In the genomic region with DNA sequence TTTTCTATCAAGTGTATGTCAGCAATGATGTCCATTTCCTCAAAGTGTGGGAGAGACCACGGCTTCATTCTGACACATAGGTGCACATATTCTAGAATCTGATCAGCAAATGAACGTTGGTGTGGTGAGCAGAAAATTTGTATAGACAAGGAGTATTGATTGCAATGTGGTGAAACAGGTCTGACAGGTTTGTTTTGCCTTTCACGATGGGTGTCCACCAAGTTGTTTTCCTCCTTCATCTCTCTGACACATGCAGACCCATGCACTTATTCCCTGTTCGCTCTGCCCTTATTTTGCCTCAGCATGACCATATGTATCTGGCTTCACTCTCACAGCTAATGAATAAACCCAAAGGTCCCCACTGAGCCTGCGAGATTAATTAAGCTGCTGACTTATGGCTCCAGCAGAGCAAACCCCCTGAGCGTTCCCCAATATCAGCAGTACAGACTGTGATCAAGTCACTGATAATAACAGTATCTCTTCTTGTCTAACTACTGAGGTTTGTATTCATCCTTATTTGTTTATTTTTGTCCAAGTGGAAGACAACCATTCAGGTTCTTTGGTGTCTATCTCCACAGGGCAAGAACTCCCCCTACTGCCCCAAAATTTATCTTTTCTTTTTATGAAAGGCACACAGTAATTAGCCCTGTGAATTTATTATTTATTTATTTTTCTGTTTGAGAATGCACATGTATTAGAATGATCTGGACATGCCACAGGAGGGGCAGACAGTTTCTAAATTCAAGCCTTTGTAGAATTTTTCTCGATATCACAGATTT, we compare ENCODE assay signal across 28 cellular contexts.
DNase-seq lines count a peak whose midpoint lies in the region; ATAC-seq and TF ChIP-seq lines count a peak whose summit lies in the region.
"Had no signal": no experiment of that assay in that cellular context is flagged by ENCODE, and none has a peak within 500 bp of the region (broad histone marks: within the 10 kb centered on the region; RNA-seq: fewer than 3 reads in every experiment).

No MANE protein-coding gene starts in this region.

- no peak overlapping the region for H3K27ac ChIP-seq in OCI-LY3 (ENCODE audit: low read length)
- H3K27ac ChIP-seq: 22Rv1, heart right ventricle, neural progenitor cell, Peyer's patch, right lobe of liver, suprapubic skin, WERI-Rb-1 had no signal

- H3K36me3 ChIP-seq in OCI-LY3 (replicated peaks; ENCODE audit: low read depth, low read length): no peaks in the 10 kb centered on the region
- H3K36me3 ChIP-seq: HAP-1, heart right ventricle, MG63, neural progenitor cell, Peyer's patch, right lobe of liver, suprapubic skin, WERI-Rb-1 had no signal

- TF ChIP-seq POLR2A in GM18505 (IDR thresholded peaks at IDR 0.05; ENCODE audit: borderline replicate concordance, extremely low read depth, insufficient read depth, insufficient read length): no peak

- no peak overlapping the region for H2AFZ ChIP-seq in OCI-LY3 (ENCODE audit: low read depth, low read length)
- H2AFZ ChIP-seq: neural progenitor cell had no signal

- no peaks in the 10 kb centered on the region for H3K9me3 ChIP-seq in OCI-LY3 (ENCODE audit: insufficient read depth, low read length)
- H3K9me3 ChIP-seq: HAP-1, MG63, Peyer's patch, right lobe of liver, suprapubic skin had no signal

- H3K79me2 ChIP-seq in OCI-LY3 (ENCODE audit: low read length): no peaks in the 10 kb centered on the region

- ATAC-seq in GM19328 (IDR thresholded peaks at IDR 0.05; ENCODE audit: unreplicated experiment) (no peak), GM21528 (IDR thresholded peaks at IDR 0.05; ENCODE audit: low FRiP score, unreplicated experiment) (no peak), GM18505 (IDR thresholded peaks at IDR 0.05; ENCODE audit: unreplicated experiment) (no peak)
- ATAC-seq: heart right ventricle, left cardiac atrium, right lobe of liver had no signal

- TF ChIP-seq CTCF in OCI-LY3 (IDR thresholded peaks at IDR 0.05; ENCODE audit: low read depth, low read length): peak; percentile 25; the same call in 1 of the 2 replicates
- TF ChIP-seq CTCF in fibroblast of pulmonary artery (IDR thresholded peaks at IDR 0.05; ENCODE audit: low read length, missing control alignments): peak; percentile 4

- DNase-seq in NCI-H2107 treated with DMSO at 0.1 percent for 48 hours (lab: John Stamatoyannopoulos, UW; ENCODE audit: unreplicated experiment) (peak; percentile 0), NCI-H2107 (lab: John Stamatoyannopoulos, UW) (no peak), fibroblast of pulmonary artery (ENCODE audit: low read depth) (peak; percentile 16), ecto neural progenitor cell (ENCODE audit: low spot score) (no peak)
- DNase-seq: activated CD4-positive, alpha-beta T cell treated with anti-CD3 and anti-CD28 coated beads, Interleukin-2, amount 10 ng/mL, durations not matched to agents 7 days and 5 days; activated gamma-delta T cell; activated T-cell treated with anti-CD3 and anti-CD28 coated beads, Interleukin-2, amount 50 U/mL, for 24 hours; EL; heart right ventricle; left cardiac atrium; mammary epithelial cell; MG63; NCI-H2081; NCI-H510A treated with DMSO at 0.1 percent for 48 hours; Peyer's patch; right lobe of liver; stimulated activated naive CD4-positive, alpha-beta T cell; SW 1271; T1000; WERI-Rb-1 had no signal

- H3K4me3 ChIP-seq in OCI-LY3 (ENCODE audit: low read length) (no peak overlapping the region), fibroblast of pulmonary artery (replicated peaks; ENCODE audit: low read depth, low read length) (no peak overlapping the region)
- H3K4me3 ChIP-seq: HAP-1, heart right ventricle, MG63, neural progenitor cell, Peyer's patch, right lobe of liver, suprapubic skin had no signal

- no peak overlapping the region for H3K9ac ChIP-seq in OCI-LY3 (ENCODE audit: low read length)
- H3K9ac ChIP-seq: neural progenitor cell had no signal

- H4K20me1 ChIP-seq in OCI-LY3 (ENCODE audit: insufficient read depth, low read length): no peaks in the 10 kb centered on the region

- H3K27me3 ChIP-seq in OCI-LY3 (ENCODE audit: low read depth, low read length): no peaks in the 10 kb centered on the region
- H3K27me3 ChIP-seq: heart right ventricle, MG63, neural progenitor cell, Peyer's patch, right lobe of liver, suprapubic skin had no signal

- no peak overlapping the region for H3K4me2 ChIP-seq in OCI-LY3 (ENCODE audit: low read length)
- H3K4me2 ChIP-seq: neural progenitor cell had no signal

- H3K4me1 ChIP-seq in OCI-LY3 (ENCODE audit: low read length): peaks cover 7% of the 10 kb centered on the region; the same call in 1 of the 2 replicates
- H3K4me1 ChIP-seq: HAP-1, heart right ventricle, neural progenitor cell, Peyer's patch, right lobe of liver, suprapubic skin had no signal

Comparison
In these comparisons a context has a peak if more than half of its experiments do, and no peak if none do; other contexts are left out.
1. DNase-seq: peak in NCI-H2107 treated with DMSO at 0.1 percent for 48 hours (single experiment) and fibroblast of pulmonary artery (single experiment); none in NCI-H2107 (single experiment) and ecto neural progenitor cell (single experiment).